In genomic region chr6:166634581-166634980, GRCh38 we compare ENCODE assay signal across 1 cellular context. TPM values are rescaled to one million over a fixed set of nuclear protein-coding genes. Genes with fewer than 3 reads are reported as not detected.
"Had no signal": no experiment of that assay in that cellular context is flagged by ENCODE, and none has a peak within 500 bp of the region (broad histone marks: within the 10 kb centered on the region; RNA-seq: fewer than 3 reads in every experiment).

No MANE protein-coding gene starts in this region.

RNA-seq across cellular contexts. Expression of gene RAMACL, which starts 48.1 kb away (rescaled TPM):
- total RNA-seq: activated T-helper 2 cell treated with anti-CD3 and anti-CD28 coated beads, Interferon-gamma antibody, Interleukin-2, Interleukin-4, amounts not matched to agents 10 μg/mL and 5 μg/mL and 100 μg/mL, durations not matched to agents 14 hours and 24 hours and 36 hours had no signal
